ENCODE assay signal across 17 cellular contexts in the genomic region with DNA sequence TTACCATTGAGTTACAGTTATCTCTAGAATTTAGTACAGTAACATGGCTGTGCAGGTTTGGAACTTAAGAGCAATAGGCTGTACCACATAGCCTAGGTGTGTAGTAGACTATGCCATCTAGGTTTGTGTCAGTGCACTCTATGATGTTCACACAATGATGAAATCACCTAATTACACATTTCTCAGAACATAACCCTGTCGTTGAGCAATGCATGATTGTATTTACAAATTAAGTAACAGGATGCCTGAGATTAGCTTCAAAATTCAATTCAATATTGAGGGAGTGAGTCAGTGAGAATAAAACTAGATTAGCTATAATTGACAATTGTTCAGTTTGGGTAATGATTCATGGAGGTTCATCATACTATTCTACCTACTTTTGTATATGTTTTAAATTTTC.
DNase-seq lines count a peak whose midpoint lies in the region; ATAC-seq and TF ChIP-seq lines count a peak whose summit lies in the region.
"Had no signal": no experiment of that assay in that cellular context is flagged by ENCODE, and none has a peak within 500 bp of the region (broad histone marks: within the 10 kb centered on the region; RNA-seq: fewer than 3 reads in every experiment).

No MANE protein-coding gene starts in this region.

- H3K27ac Mint-ChIP-seq in MCF 10A (ENCODE audit: low read depth, unreplicated experiment), result no peak overlapping the region
- H3K27ac Mint-ChIP-seq: CD8-positive, alpha-beta memory T cell; HFFc6 had no signal

- no peak overlapping the region for H2BK120ac ChIP-seq in neuronal stem cell (ENCODE audit: low read depth, low read length)

- ATAC-seq in foreskin keratinocyte, result no peak
- no peak for ATAC-seq in HG02852 (IDR thresholded peaks at IDR 0.05; ENCODE audit: unreplicated experiment)

- no peak for TF ChIP-seq POLR2A in breast epithelium (IDR thresholded peaks at IDR 0.05)

- H2AFZ ChIP-seq in mammary epithelial cell (ENCODE audit: low read depth, low read length) (no peak overlapping the region), neuronal stem cell (ENCODE audit: low read length) (no peak overlapping the region)

- H3K4me3 Mint-ChIP-seq in MCF 10A (ENCODE audit: unreplicated experiment), result no peak overlapping the region
- H3K4me3 Mint-ChIP-seq: CD8-positive, alpha-beta memory T cell; HFFc6 had no signal

- no peaks in the 10 kb centered on the region for H3K9me3 Mint-ChIP-seq in MCF 10A (ENCODE audit: unreplicated experiment)

- H3K27ac ChIP-seq in breast epithelium (no peak overlapping the region), mammary epithelial cell (ENCODE audit: insufficient read depth, low read depth, low read length) (no peak overlapping the region), foreskin keratinocyte (no peak overlapping the region), neuronal stem cell (replicated peaks; ENCODE audit: low read length) (no peak overlapping the region)
- H3K27ac ChIP-seq: BLaER1, HL-60 had no signal

- H4K8ac ChIP-seq in neuronal stem cell (ENCODE audit: low read depth, low read length), result no peak overlapping the region

- dilution Hi-C loops in mammary epithelial cell (cut with HindIII; ENCODE audit: low sequenced_read_pairs), result no loop called here

- H3K9me3 ChIP-seq in breast epithelium (no peaks in the 10 kb centered on the region), mammary epithelial cell (replicated peaks; ENCODE audit: insufficient read depth, low read length) (no peaks in the 10 kb centered on the region), neuronal stem cell (replicated peaks in 1 of 2; ENCODE audit: control insufficient read depth in 2 of 2, insufficient read depth in 1 of 2, low read depth in 1 of 2, low read length in 2 of 2) (no peaks in the 10 kb centered on the region)
- H3K9me3 ChIP-seq: BLaER1, Caco-2 had no signal

- H3K4me3 ChIP-seq in breast epithelium (no peak overlapping the region), mammary epithelial cell (replicated peaks in 1 of 3; ENCODE audit: insufficient read depth in 1 of 3, low read depth in 2 of 3, low read length in 3 of 3) (no peak overlapping the region), neuronal stem cell (ENCODE audit: low read length in 2 of 2) (no peak overlapping the region)
- H3K4me3 ChIP-seq: BLaER1 had no signal

- H3K14ac ChIP-seq in neuronal stem cell (ENCODE audit: low read length), result no peak overlapping the region

- H2BK15ac ChIP-seq in neuronal stem cell (ENCODE audit: low read length), result no peak overlapping the region

- H3K9ac ChIP-seq in mammary epithelial cell (ENCODE audit: insufficient read depth, low read length) (no peak overlapping the region), neuronal stem cell (ENCODE audit: low read depth, low read length, poor library complexity) (no peak overlapping the region)
- H3K9ac ChIP-seq: BLaER1 had no signal

- CTCF ChIA-PET in MCF 10A (lab: Yijun Ruan, JAX) (no interaction called here), mammary epithelial cell (lab: Charles Lee; ENCODE audit: low non-redundant PET) (no interaction called here)

- no peak overlapping the region for H3K23ac ChIP-seq in neuronal stem cell (ENCODE audit: low read depth, low read length, poor library complexity)

- no peaks in the 10 kb centered on the region for H3K36me3 ChIP-seq in breast epithelium
- no peaks in the 10 kb centered on the region for H3K36me3 ChIP-seq in mammary epithelial cell (ENCODE audit: insufficient read depth, low read length)
- no peaks in the 10 kb centered on the region for H3K36me3 ChIP-seq in neuronal stem cell (replicated peaks in 1 of 2; ENCODE audit: control insufficient read depth in 2 of 2, insufficient read depth in 2 of 2, low read length in 2 of 2)
- H3K36me3 ChIP-seq: BLaER1 had no signal

- no peaks in the 10 kb centered on the region for H3K27me3 Mint-ChIP-seq in MCF 10A (ENCODE audit: insufficient read depth, unreplicated experiment)
- H3K27me3 Mint-ChIP-seq: CD8-positive, alpha-beta memory T cell had no signal

- H3K4me2 ChIP-seq in mammary epithelial cell (ENCODE audit: insufficient read depth, low read depth, low read length) (no peak overlapping the region), neuronal stem cell (ENCODE audit: insufficient read depth, low read length, poor library complexity, severe bottlenecking) (no peak overlapping the region)
- H3K4me2 ChIP-seq: BLaER1 had no signal

- no peak overlapping the region for H2AK5ac ChIP-seq in neuronal stem cell (ENCODE audit: low read depth, low read length)

- DNase-seq in MCF 10A (ENCODE audit: unreplicated experiment) (peak; percentile 67), breast epithelium (ENCODE audit: low spot score in 2 of 2) (no peak), mammary epithelial cell (peak; percentile 72), foreskin keratinocyte (peak; percentile 17 to 24), neuronal stem cell (ENCODE audit: low spot score) (no peak), SW480 (ENCODE audit: low spot score) (no peak)
- DNase-seq: 8988T; AML-193; Caco-2; CD8-positive, alpha-beta memory T cell; DND-41; GF-D8; HCEC 1CT; HFFc6 had no signal

- H2BK12ac ChIP-seq in neuronal stem cell (ENCODE audit: low read length), result no peak overlapping the region

- no peaks in the 10 kb centered on the region for H4K20me1 ChIP-seq in mammary epithelial cell (ENCODE audit: insufficient read depth, low read length)
- H4K20me1 ChIP-seq: BLaER1 had no signal

- POLR2A ChIA-PET in MCF 10A (lab: Yijun Ruan, JAX), result interaction anchor here (0.8 kb wide), 1 partner anchor 9 kb away, joined by 3 read pairs; no protein-coding TSS in a partner anchor

- no peak overlapping the region for H3K18ac ChIP-seq in neuronal stem cell (ENCODE audit: low read length)

- intact Hi-C loops in MCF 10A (cut with micrococcal nuclease) (loop anchor here (10.0 kb wide), 1 partner anchor 224 kb away; no protein-coding TSS in a partner anchor), breast epithelium (cut with DNase I; ENCODE audit: low total_unique reads) (no loop called here), mammary epithelial cell (cut with micrococcal nuclease) (loop anchor here (10.0 kb wide), 1 partner anchor 144 kb away; no protein-coding TSS in a partner anchor)

- BruUV-seq in MCF 10A (replicated peaks; lab: Mats Ljungman, UMichigan) (no TSS peak), mammary epithelial cell (replicated peaks; lab: Mats Ljungman, UMichigan) (no TSS peak)

- peaks cover 5% of the 10 kb centered on the region for H3K4me1 Mint-ChIP-seq in MCF 10A (ENCODE audit: insufficient read depth, unreplicated experiment)
- H3K4me1 Mint-ChIP-seq: CD8-positive, alpha-beta memory T cell had no signal

- in situ Hi-C loops in mammary epithelial cell (cut with MboI; ENCODE audit: low sequenced_read_pairs in 2 of 2), result no loop called here

- TF ChIP-seq CTCF in MCF 10A (IDR thresholded peaks at IDR 0.05; ENCODE audit: unreplicated experiment) (no peak), breast epithelium (IDR thresholded peaks at IDR 0.05) (no peak), mammary epithelial cell (conservative IDR thresholded peaks at IDR 0.05 in 1 of 2, IDR thresholded peaks at IDR 0.05 in 1 of 2; ENCODE audit: extremely low read depth in 1 of 2, insufficient read depth in 1 of 2, low read depth in 1 of 2, low read length in 2 of 2) (no peak), foreskin keratinocyte (conservative IDR thresholded peaks at IDR 0.05) (no peak)

- no peaks in the 10 kb centered on the region for H3K4me1 ChIP-seq in breast epithelium
- peaks cover 3% of the 10 kb centered on the region for H3K4me1 ChIP-seq in mammary epithelial cell (ENCODE audit: insufficient read depth, low read length)
- H3K4me1 ChIP-seq in foreskin keratinocyte, result no peaks in the 10 kb centered on the region
- no peaks in the 10 kb centered on the region for H3K4me1 ChIP-seq in neuronal stem cell (ENCODE audit: control insufficient read depth in 2 of 2, insufficient read depth in 1 of 2, low read depth in 1 of 2, low read length in 2 of 2)
- H3K4me1 ChIP-seq: Caco-2 had no signal

- H2BK5ac ChIP-seq in neuronal stem cell (ENCODE audit: low read length), result no peak overlapping the region

- H3K4ac ChIP-seq in neuronal stem cell (ENCODE audit: low read length), result no peak overlapping the region

- H3K27me3 ChIP-seq in breast epithelium, result no peaks in the 10 kb centered on the region
- no peaks in the 10 kb centered on the region for H3K27me3 ChIP-seq in mammary epithelial cell (ENCODE audit: insufficient read depth, low read length)
- no peaks in the 10 kb centered on the region for H3K27me3 ChIP-seq in foreskin keratinocyte
- H3K27me3 ChIP-seq in neuronal stem cell (ENCODE audit: control insufficient read depth in 3 of 3, insufficient read depth in 3 of 3, low read depth in 1 of 3, low read length in 3 of 3), result no peaks in the 10 kb centered on the region
- H3K27me3 ChIP-seq: BLaER1 had no signal

- H4K91ac ChIP-seq in neuronal stem cell (ENCODE audit: low read depth, low read length, poor library complexity), result no peak overlapping the region

- H3K79me1 ChIP-seq in neuronal stem cell (ENCODE audit: low read depth, low read length), result no peaks in the 10 kb centered on the region

- no peaks in the 10 kb centered on the region for H3K36me3 Mint-ChIP-seq in MCF 10A (ENCODE audit: insufficient read depth, unreplicated experiment)
- H3K36me3 Mint-ChIP-seq: CD8-positive, alpha-beta memory T cell had no signal

- no peaks in the 10 kb centered on the region for H3K79me2 ChIP-seq in mammary epithelial cell (ENCODE audit: insufficient read depth, low read length)

- WGBS in mammary epithelial cell (ENCODE audit: low coverage, missing lambda C conversion rate), result 19% methylated on average over 1 of the region's 1 CpG
- WGBS in neuronal stem cell (ENCODE audit: extremely low coverage in 2 of 2, insufficient read length in 2 of 2, insufficient replicate concordance in 1 of 2), 2 donors, result no CpG with 5 or more reads among the region's 1 CpG

Comparison
In these comparisons a context has a peak if more than half of its experiments do, and no peak if none do; other contexts are left out.
1. DNase-seq: peak in MCF 10A (single experiment), mammary epithelial cell (single experiment) and foreskin keratinocyte (2 of 2); none in breast epithelium (0 of 2), neuronal stem cell (single experiment) and SW480 (single experiment).